1 cellular context compared by ENCODE assay signal in genomic region chr7:150374472-150374871, GRCh38.
TF ChIP-seq lines count a peak whose summit lies in the region.

No MANE protein-coding gene starts in this region.

TF ChIP-seq in SK-N-SH, 30 proteins besides CTCF, POLR2A, EP300 and RAD21 (continued from another document):
- TF ChIP-seq ZBTB33 (IDR thresholded peaks at IDR 0.05; ENCODE audit: borderline replicate concordance, low read depth) = no peak
- TF ChIP-seq SMC3 (IDR thresholded peaks at IDR 0.05; ENCODE audit: low read depth, low read length) = no peak
- no peak for TF ChIP-seq RXRA (IDR thresholded peaks at IDR 0.05; ENCODE audit: borderline replicate concordance, low read depth)
